Comparison of ENCODE assay signal across 1 cellular context in the genomic region with DNA sequence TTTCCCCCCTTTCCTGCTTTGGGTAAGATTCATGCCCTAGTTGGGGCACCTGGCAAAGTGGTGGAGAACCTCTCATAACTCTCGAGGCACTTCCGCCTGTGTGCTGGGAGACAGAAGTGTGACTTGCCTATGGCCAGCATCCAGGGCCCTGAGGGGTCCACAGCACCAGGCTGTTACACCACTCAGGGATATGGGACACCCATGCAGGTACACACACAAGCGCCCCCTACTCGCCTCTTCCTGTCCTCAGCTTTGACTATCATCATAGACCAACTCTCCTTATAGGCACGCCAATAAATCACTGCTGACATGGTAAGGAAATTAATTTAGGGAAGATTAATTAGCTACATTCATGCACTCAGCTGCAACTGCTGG.
TF ChIP-seq lines count a peak whose summit lies in the region.

No MANE protein-coding gene starts in this region.

TF ChIP-seq in GM23338, 12 proteins besides CTCF, POLR2A, EP300 and RAD21 (continued from another document):
- TF ChIP-seq, protein P1, sequence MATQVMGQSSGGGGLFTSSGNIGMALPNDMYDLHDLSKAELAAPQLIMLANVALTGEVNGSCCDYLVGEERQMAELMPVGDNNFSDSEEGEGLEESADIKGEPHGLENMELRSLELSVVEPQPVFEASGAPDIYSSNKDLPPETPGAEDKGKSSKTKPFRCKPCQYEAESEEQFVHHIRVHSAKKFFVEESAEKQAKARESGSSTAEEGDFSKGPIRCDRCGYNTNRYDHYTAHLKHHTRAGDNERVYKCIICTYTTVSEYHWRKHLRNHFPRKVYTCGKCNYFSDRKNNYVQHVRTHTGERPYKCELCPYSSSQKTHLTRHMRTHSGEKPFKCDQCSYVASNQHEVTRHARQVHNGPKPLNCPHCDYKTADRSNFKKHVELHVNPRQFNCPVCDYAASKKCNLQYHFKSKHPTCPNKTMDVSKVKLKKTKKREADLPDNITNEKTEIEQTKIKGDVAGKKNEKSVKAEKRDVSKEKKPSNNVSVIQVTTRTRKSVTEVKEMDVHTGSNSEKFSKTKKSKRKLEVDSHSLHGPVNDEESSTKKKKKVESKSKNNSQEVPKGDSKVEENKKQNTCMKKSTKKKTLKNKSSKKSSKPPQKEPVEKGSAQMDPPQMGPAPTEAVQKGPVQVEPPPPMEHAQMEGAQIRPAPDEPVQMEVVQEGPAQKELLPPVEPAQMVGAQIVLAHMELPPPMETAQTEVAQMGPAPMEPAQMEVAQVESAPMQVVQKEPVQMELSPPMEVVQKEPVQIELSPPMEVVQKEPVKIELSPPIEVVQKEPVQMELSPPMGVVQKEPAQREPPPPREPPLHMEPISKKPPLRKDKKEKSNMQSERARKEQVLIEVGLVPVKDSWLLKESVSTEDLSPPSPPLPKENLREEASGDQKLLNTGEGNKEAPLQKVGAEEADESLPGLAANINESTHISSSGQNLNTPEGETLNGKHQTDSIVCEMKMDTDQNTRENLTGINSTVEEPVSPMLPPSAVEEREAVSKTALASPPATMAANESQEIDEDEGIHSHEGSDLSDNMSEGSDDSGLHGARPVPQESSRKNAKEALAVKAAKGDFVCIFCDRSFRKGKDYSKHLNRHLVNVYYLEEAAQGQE (IDR thresholded peaks at IDR 0.05; ENCODE audit: unreplicated experiment) = no peak
- TF ChIP-seq ZNF462 (CRISPR knock-in tag; IDR thresholded peaks at IDR 0.05) = no peak
- TF ChIP-seq ZNF114 (CRISPR knock-in tag; IDR thresholded peaks at IDR 0.05) = no peak
- TF ChIP-seq STAT1 (IDR thresholded peaks at IDR 0.05; ENCODE audit: unreplicated experiment) = no peak
- no peak for TF ChIP-seq EZH2 (IDR thresholded peaks at IDR 0.05; ENCODE audit: low read depth, unreplicated experiment)
- TF ChIP-seq POLR2AphosphoS5 (IDR thresholded peaks at IDR 0.05; ENCODE audit: low read depth) = no peak
- no peak for TF ChIP-seq CREB1 (CRISPR knock-in tag; IDR thresholded peaks at IDR 0.05; ENCODE audit: low read depth)
- TF ChIP-seq EZH2phosphoT487 (IDR thresholded peaks at IDR 0.05; ENCODE audit: unreplicated experiment) = no peak
- TF ChIP-seq, protein P2, sequence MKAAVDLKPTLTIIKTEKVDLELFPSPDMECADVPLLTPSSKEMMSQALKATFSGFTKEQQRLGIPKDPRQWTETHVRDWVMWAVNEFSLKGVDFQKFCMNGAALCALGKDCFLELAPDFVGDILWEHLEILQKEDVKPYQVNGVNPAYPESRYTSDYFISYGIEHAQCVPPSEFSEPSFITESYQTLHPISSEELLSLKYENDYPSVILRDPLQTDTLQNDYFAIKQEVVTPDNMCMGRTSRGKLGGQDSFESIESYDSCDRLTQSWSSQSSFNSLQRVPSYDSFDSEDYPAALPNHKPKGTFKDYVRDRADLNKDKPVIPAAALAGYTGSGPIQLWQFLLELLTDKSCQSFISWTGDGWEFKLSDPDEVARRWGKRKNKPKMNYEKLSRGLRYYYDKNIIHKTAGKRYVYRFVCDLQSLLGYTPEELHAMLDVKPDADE (IDR thresholded peaks at IDR 0.05) = no peak
